In genomic region chr1:155136728-155137127, GRCh38 we compare ENCODE assay signal across 8 cellular contexts. TPM values are rescaled to one million over a fixed set of nuclear protein-coding genes. Genes with fewer than 3 reads are reported as not detected.
DNase-seq lines count a peak whose midpoint lies in the region; ATAC-seq, FAIRE-seq and TF ChIP-seq lines count a peak whose summit lies in the region.

No MANE protein-coding gene starts in this region.

- peak; percentile 25 to 28 for ATAC-seq in CD4-positive, CD25-positive, alpha-beta regulatory T cell (ENCODE audit: low read depth in 2 of 2)
- ATAC-seq in GM21515 (IDR thresholded peaks at IDR 0.05; ENCODE audit: unreplicated experiment): no peak

- no peak for FAIRE-seq in bronchial epithelial cell (lab: Jason Lieb, UNC)

- TF ChIP-seq POLR2A in NB4 (IDR thresholded peaks at IDR 0.05; ENCODE audit: extremely low read depth, insufficient read length): no peak

- H3K36me3 Mint-ChIP-seq in CD4-positive, CD25-positive, alpha-beta regulatory T cell: peaks cover 6% of the 10 kb centered on the region

- no peaks in the 10 kb centered on the region for H3K9me3 ChIP-seq in CD4-positive, CD25-positive, alpha-beta regulatory T cell (ENCODE audit: control insufficient read depth in 2 of 2, low read length in 2 of 2)
- H3K9me3 ChIP-seq in muscle layer of colon (ENCODE audit: low read length): no peaks in the 10 kb centered on the region

- peak in 1 of 3 donors; percentile 95 for DNase-seq in CD4-positive, CD25-positive, alpha-beta regulatory T cell
- peak; percentile 35 for DNase-seq in NB4 (ENCODE audit: low read depth)
- DNase-seq in bronchial epithelial cell (ENCODE audit: low read depth): no peak
- no peak for DNase-seq in GM10266 (ENCODE audit: extremely low spot score)
- no peak for DNase-seq in stimulated activated naive CD4-positive, alpha-beta T cell treated with Interleukin-2 at 50 U/mL for 16 hours (lab: John Stamatoyannopoulos, UW)
- DNase-seq in SIG-M5 treated with dmso at 0.1 percent for 504 hours (lab: John Stamatoyannopoulos, UW; ENCODE audit: unreplicated experiment): no peak

- H3K4me3 Mint-ChIP-seq in CD4-positive, CD25-positive, alpha-beta regulatory T cell: peak overlapping the region; percentile 95 to 100 (median 97)

- H3K4me1 ChIP-seq in CD4-positive, CD25-positive, alpha-beta regulatory T cell (ENCODE audit: control insufficient read depth, insufficient read depth, low read length, poor library complexity, severe bottlenecking): peaks cover 33% of the 10 kb centered on the region
- peaks cover 27% of the 10 kb centered on the region for H3K4me1 ChIP-seq in muscle layer of colon (ENCODE audit: insufficient read depth, low read length)

- H3K27ac Mint-ChIP-seq in CD4-positive, CD25-positive, alpha-beta regulatory T cell: peak overlapping the region; percentile 98 to 99 (median 98)

- no peaks in the 10 kb centered on the region for H3K9me3 Mint-ChIP-seq in CD4-positive, CD25-positive, alpha-beta regulatory T cell

- no peaks in the 10 kb centered on the region for H3K36me3 ChIP-seq in CD4-positive, CD25-positive, alpha-beta regulatory T cell (ENCODE audit: control insufficient read depth, insufficient read depth, low read length)
- H3K36me3 ChIP-seq in bronchial epithelial cell (ENCODE audit: control insufficient read depth, insufficient read depth, low read length): peaks cover 21% of the 10 kb centered on the region
- H3K36me3 ChIP-seq in muscle layer of colon (ENCODE audit: insufficient read depth, low read length): peaks cover 23% of the 10 kb centered on the region

- H3K27me3 ChIP-seq in CD4-positive, CD25-positive, alpha-beta regulatory T cell (ENCODE audit: control insufficient read depth, insufficient read depth, low read length): peaks cover 4% of the 10 kb centered on the region
- H3K27me3 ChIP-seq in bronchial epithelial cell (ENCODE audit: control insufficient read depth, insufficient read depth, low read length): no peaks in the 10 kb centered on the region
- no peaks in the 10 kb centered on the region for H3K27me3 ChIP-seq in muscle layer of colon (ENCODE audit: control insufficient read depth in 1 of 2, insufficient read depth in 2 of 2, low read length in 2 of 2)

- TF ChIP-seq CTCF in NB4 (IDR thresholded peaks at IDR 0.05; ENCODE audit: low read depth, low read length) (no peak), bronchial epithelial cell (IDR thresholded peaks at IDR 0.05; ENCODE audit: insufficient read depth, low read length, severe bottlenecking) (no peak), GM10266 (IDR thresholded peaks at IDR 0.05; ENCODE audit: control insufficient read depth, insufficient read depth, low read depth, missing control alignments) (no peak)

- H3K4me1 Mint-ChIP-seq in CD4-positive, CD25-positive, alpha-beta regulatory T cell: peaks cover 13 to 58% (median 38%) of the 10 kb centered on the region in 4 donors

- H3K4me3 ChIP-seq in CD4-positive, CD25-positive, alpha-beta regulatory T cell (ENCODE audit: low read depth, low read length): peak overlapping the region; percentile 52
- H3K4me3 ChIP-seq in NB4 (ENCODE audit: low read depth, low read length) (peak overlapping the region; percentile 66), bronchial epithelial cell (ENCODE audit: low read depth, low read length) (peak overlapping the region; percentile 24), muscle layer of colon (ENCODE audit: low read depth in 1 of 2, low read length in 2 of 2) (peak overlapping the region in 1 of 2 donors; percentile 51)

- peak overlapping the region; percentile 98 for H3K27ac ChIP-seq in CD4-positive, CD25-positive, alpha-beta regulatory T cell (ENCODE audit: insufficient read depth, low read length, poor library complexity, severe bottlenecking)
- H3K27ac ChIP-seq in muscle layer of colon (ENCODE audit: low read depth, low read length): peak overlapping the region; percentile 64

- H3K27me3 Mint-ChIP-seq in CD4-positive, CD25-positive, alpha-beta regulatory T cell: peaks cover 9% of the 10 kb centered on the region

- no peak overlapping the region for H3K9ac ChIP-seq in muscle layer of colon (ENCODE audit: low read length)

RNA-seq across cellular contexts. Expression of gene SLC50A1, which starts 1.1 kb away (rescaled TPM):
- total RNA-seq in CD4-positive, CD25-positive, alpha-beta regulatory T cell: 24.1 TPM
- 10 to 100 TPM; 45.1 to 59.3 (median 46.0) TPM for polyA plus RNA-seq in CD4-positive, CD25-positive, alpha-beta regulatory T cell
- total RNA-seq in bronchial epithelial cell: 149 and 161 TPM in 2 replicates

RNA-seq across cellular contexts. Expression of gene DPM3, which starts 3.6 kb away (rescaled TPM):
- 28.1 TPM for total RNA-seq in CD4-positive, CD25-positive, alpha-beta regulatory T cell
- polyA plus RNA-seq in CD4-positive, CD25-positive, alpha-beta regulatory T cell: 100 to 1,000 TPM in 3 of 4 donors, 10 to 100 TPM in 1; 98.3 to 116 (median 101) TPM
- total RNA-seq in bronchial epithelial cell: 37.4 and 43.5 TPM in 2 replicates

RNA-seq across cellular contexts. Expression of gene EFNA1, which starts 9.1 kb away (rescaled TPM):
- total RNA-seq in CD4-positive, CD25-positive, alpha-beta regulatory T cell: 0.30 TPM
- polyA plus RNA-seq in CD4-positive, CD25-positive, alpha-beta regulatory T cell: 1 to 10 TPM; 1.4 to 6.8 (median 3.3) TPM
- 31.9 and 54.3 TPM in 2 replicates for total RNA-seq in bronchial epithelial cell

RNA-seq across cellular contexts. Expression of gene KRTCAP2, which starts 36.4 kb away (rescaled TPM):
- 122 TPM for total RNA-seq in CD4-positive, CD25-positive, alpha-beta regulatory T cell
- polyA plus RNA-seq in CD4-positive, CD25-positive, alpha-beta regulatory T cell: 100 to 1,000 TPM; 468 to 537 (median 507) TPM
- total RNA-seq in bronchial epithelial cell: 76.3 and 133 TPM in 2 replicates

RNA-seq across cellular contexts. Expression of gene TRIM46, which starts 36.9 kb away (rescaled TPM):
- total RNA-seq in CD4-positive, CD25-positive, alpha-beta regulatory T cell: 6.1 TPM
- 1 to 10 TPM in 2 of 4 donors, under 1 TPM in 2; 0.44 to 1.6 (median 0.78) TPM for polyA plus RNA-seq in CD4-positive, CD25-positive, alpha-beta regulatory T cell
- 0.26 and 0.64 TPM in 2 replicates for total RNA-seq in bronchial epithelial cell

Comparison
In these comparisons a context has a peak if more than half of its experiments do, and no peak if none do; other contexts are left out.
1. RNA of gene EFNA1, which starts 9.1 kb away (total RNA-seq): 31.9 to 54.3 TPM in bronchial epithelial cell; 0.30 TPM in CD4-positive, CD25-positive, alpha-beta regulatory T cell (single experiment); every median in the first group is over 10 times any median in the second.